ENCODE assay signal across 11 cellular contexts in the genomic region with DNA sequence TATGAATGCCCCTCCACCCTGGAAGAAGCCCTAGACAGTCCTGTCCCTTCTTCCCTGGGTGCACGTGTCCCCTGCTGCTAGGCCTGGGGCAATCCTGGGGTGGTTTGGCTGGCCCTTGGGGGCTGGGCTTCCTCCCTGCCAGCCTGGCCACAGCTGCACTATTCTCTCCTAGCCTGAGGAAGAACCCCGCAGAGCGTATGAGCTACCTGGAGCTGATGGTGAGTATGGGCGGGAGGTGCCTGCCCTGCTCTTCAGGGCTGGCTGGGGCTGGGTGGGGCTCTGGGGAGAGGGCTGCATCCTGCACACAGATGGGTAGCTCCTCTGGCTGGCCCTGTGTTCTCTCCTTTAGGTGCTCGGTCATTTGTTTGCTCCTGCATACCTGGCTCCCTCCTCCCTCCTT.
"Had no signal": no experiment of that assay in that cellular context is flagged by ENCODE, and none has a peak within 500 bp of the region (broad histone marks: within the 10 kb centered on the region; RNA-seq: fewer than 3 reads in every experiment).

No MANE protein-coding gene starts in this region.

- ATAC-seq: body of pancreas; left lobe of liver; natural killer cell treated with Interleukin-12 subunit alpha and Interleukin-12 subunit beta and Interleukin-15 and Interleukin-18, amount 100 ng/mL, for 72 hours had no signal

- H3K4me3 ChIP-seq: body of pancreas had no signal

- H3K27me3 ChIP-seq: body of pancreas had no signal

- H3K27ac Mint-ChIP-seq: activated CD4-positive, alpha-beta T cell treated with anti-CD3 and anti-CD28 coated beads, Interleukin-2, amount 10 ng/mL, durations not matched to agents 24 days and 14 days; activated naive CD4-positive, alpha-beta T cell treated with anti-CD3 and anti-CD28 coated beads, Interleukin-2, amount 50 U/mL, for 24 hours; natural killer cell treated with Interleukin-12 subunit alpha and Interleukin-12 subunit beta and Interleukin-15 and Interleukin-18, amount 100 ng/mL, for 72 hours had no signal

- H3K36me3 ChIP-seq: WERI-Rb-1 had no signal

- H3K9me3 ChIP-seq: SK-N-SH had no signal

- H3K27me3 Mint-ChIP-seq: activated CD4-positive, alpha-beta T cell treated with anti-CD3 and anti-CD28 coated beads, Interleukin-2, amount 10 ng/mL, durations not matched to agents 24 days and 14 days; activated naive CD4-positive, alpha-beta T cell treated with anti-CD3 and anti-CD28 coated beads, Interleukin-2, amount 50 U/mL, for 24 hours; natural killer cell treated with Interleukin-12 subunit alpha and Interleukin-12 subunit beta and Interleukin-15 and Interleukin-18, amount 100 ng/mL, for 72 hours had no signal

- H3K9me3 Mint-ChIP-seq: activated naive CD4-positive, alpha-beta T cell treated with anti-CD3 and anti-CD28 coated beads, Interleukin-2, amount 50 U/mL, for 24 hours; natural killer cell treated with Interleukin-12 subunit alpha and Interleukin-12 subunit beta and Interleukin-15 and Interleukin-18, amount 100 ng/mL, for 72 hours had no signal

- DNase-seq: activated CD4-positive, alpha-beta T cell treated with anti-CD3 and anti-CD28 coated beads, Interleukin-2, amount 10 ng/mL, durations not matched to agents 24 days and 14 days; foreskin melanocyte; occipital lobe; SK-N-SH; T-helper 1 cell; trophoblast cell; WERI-Rb-1 had no signal

- H3K27ac ChIP-seq: body of pancreas, WERI-Rb-1 had no signal

- H3K4me1 Mint-ChIP-seq: activated CD4-positive, alpha-beta T cell treated with anti-CD3 and anti-CD28 coated beads, Interleukin-2, amount 10 ng/mL, durations not matched to agents 24 days and 14 days; activated naive CD4-positive, alpha-beta T cell treated with anti-CD3 and anti-CD28 coated beads, Interleukin-2, amount 50 U/mL, for 24 hours had no signal

- H3K4me3 Mint-ChIP-seq: activated CD4-positive, alpha-beta T cell treated with anti-CD3 and anti-CD28 coated beads, Interleukin-2, amount 10 ng/mL, durations not matched to agents 24 days and 14 days; activated naive CD4-positive, alpha-beta T cell treated with anti-CD3 and anti-CD28 coated beads, Interleukin-2, amount 50 U/mL, for 24 hours; natural killer cell treated with Interleukin-12 subunit alpha and Interleukin-12 subunit beta and Interleukin-15 and Interleukin-18, amount 100 ng/mL, for 72 hours had no signal
